ENCODE assay signal across 15 cellular contexts in the genomic region with DNA sequence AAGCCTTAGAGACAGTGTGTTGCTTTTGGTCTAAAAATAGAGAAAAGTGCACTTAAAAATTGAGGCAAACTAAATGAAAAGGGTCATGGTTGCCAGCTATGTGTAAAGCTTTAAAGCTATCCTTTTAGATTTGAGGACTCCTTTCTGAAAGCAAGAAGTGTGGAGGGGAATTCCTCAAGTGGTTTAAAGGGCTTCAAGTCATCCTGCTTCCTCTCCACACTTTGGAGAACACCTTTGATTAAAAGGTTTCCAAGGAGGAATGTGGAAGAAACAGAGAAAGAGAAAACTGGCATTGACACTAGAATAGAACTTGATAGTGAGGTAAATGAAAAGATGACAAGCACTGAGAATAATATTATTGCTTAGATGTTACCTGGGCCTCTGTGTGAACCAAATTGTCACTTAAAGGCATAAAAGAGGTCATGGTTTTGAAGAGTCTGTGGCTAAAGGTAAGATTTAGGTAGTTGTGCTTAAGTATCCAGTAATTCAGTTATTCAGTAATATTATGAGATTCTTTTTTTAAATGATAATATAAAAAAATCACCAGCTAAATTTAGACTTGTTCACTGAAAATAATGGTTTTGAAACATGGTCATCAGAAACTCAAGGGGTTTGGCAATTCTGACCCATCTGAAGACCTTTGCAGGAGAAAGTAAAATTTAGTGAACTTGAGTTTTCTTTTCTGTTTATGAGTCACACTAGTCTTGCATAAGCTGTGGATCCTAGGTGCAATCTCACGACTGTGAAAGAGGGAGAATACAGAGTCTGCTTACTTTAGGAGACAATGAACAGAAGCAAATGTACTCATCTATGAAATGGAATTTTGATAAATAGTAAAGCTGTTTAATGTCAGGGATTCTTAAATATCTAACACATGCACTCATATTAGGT.
DNase-seq lines count a peak whose midpoint lies in the region; ATAC-seq, FAIRE-seq and TF ChIP-seq lines count a peak whose summit lies in the region.
"Had no signal": no experiment of that assay in that cellular context is flagged by ENCODE, and none has a peak within 500 bp of the region (broad histone marks: within the 10 kb centered on the region; RNA-seq: fewer than 3 reads in every experiment).

No MANE protein-coding gene starts in this region.

- no peak for TF ChIP-seq CTCF in GM12878 (IDR thresholded peaks at IDR 0.05 in 2 of 3, conservative IDR thresholded peaks at IDR 0.05 in 1 of 3; ENCODE audit: control insufficient read depth in 2 of 3, extremely low read depth in 1 of 3, insufficient read depth in 1 of 3, low read depth in 3 of 3, low read length in 3 of 3)

- RAD21 ChIA-PET in GM12878 (lab: Charles Lee; ENCODE audit: unreplicated experiment) = no interaction called here

- H4K8ac ChIP-seq in neuronal stem cell (ENCODE audit: low read depth, low read length) = no peak overlapping the region

- no peak overlapping the region for H3K4me3 Mint-ChIP-seq in activated naive CD4-positive, alpha-beta T cell treated with anti-CD3 and anti-CD28 coated beads, Interleukin-2, amount 10 ng/mL, durations not matched to agents 7 days and 5 days
- H3K4me3 Mint-ChIP-seq: activated T-helper 1 cell treated with anti-CD3 and anti-CD28 coated beads, Interleukin-12 subunit alpha, Interleukin-12 subunit beta, Interleukin-2, Interleukin-4 antibody, amounts not matched to agents 30 ng/mL and 10 ng/mL and 1 ng/mL, durations not matched to agents 14 hours and 24 hours and 36 hours; dendritic cell treated with granulocyte-macrophage colony-stimulating factor and Interleukin-4, amounts not matched to agents 40 ng/mL and 50 ng/mL, for 4 days had no signal

- 0% methylated on average over 1 of the region's 1 CpG for WGBS in GM12878 (ENCODE audit: insufficient coverage, insufficient replicate concordance, low lambda C conversion rate, missing lambda C conversion rate)
- WGBS in neuronal stem cell (ENCODE audit: extremely low coverage in 2 of 2, insufficient read length in 2 of 2, insufficient replicate concordance in 1 of 2), 2 donors = no CpG with 5 or more reads among the region's 1 CpG

- H3K4me3 ChIP-seq in GM12878 (no peak overlapping the region), neuronal stem cell (ENCODE audit: low read length in 2 of 2) (no peak overlapping the region)
- H3K4me3 ChIP-seq: mucosa of descending colon, skin epidermis had no signal

- H3K79me1 ChIP-seq in neuronal stem cell (ENCODE audit: low read depth, low read length) = no peaks in the 10 kb centered on the region

- H3K18ac ChIP-seq in neuronal stem cell (ENCODE audit: low read length) = no peak overlapping the region

- no peaks in the 10 kb centered on the region for H3K27me3 ChIP-seq in GM12878 (replicated peaks in 1 of 2; ENCODE audit: control insufficient read depth in 2 of 2, insufficient read depth in 2 of 2, low read length in 1 of 2)
- H3K27me3 ChIP-seq in neuronal stem cell (ENCODE audit: control insufficient read depth in 3 of 3, insufficient read depth in 3 of 3, low read depth in 1 of 3, low read length in 3 of 3) = no peaks in the 10 kb centered on the region

- intact Hi-C loops in GM12878 (cut with micrococcal nuclease; ENCODE audit: unreplicated experiment) = no loop called here

- H2AFZ ChIP-seq in GM12878 (ENCODE audit: control insufficient read depth, low read depth, low read length) = no peak overlapping the region
- no peak overlapping the region for H2AFZ ChIP-seq in neuronal stem cell (ENCODE audit: low read length)

- SMC1A ChIA-PET in GM12878 (lab: Charles Lee; ENCODE audit: uncharacterized antibody, unreplicated experiment) = interaction anchor here (1.4 kb wide), 1 partner anchor 23 kb away, joined by 3 read pairs; no protein-coding TSS in a partner anchor

- H3K4me1 ChIP-seq in GM12878 (ENCODE audit: control insufficient read depth, insufficient read depth, low read length) (no peaks in the 10 kb centered on the region; the same call in 1 of the 2 replicates), neuronal stem cell (ENCODE audit: control insufficient read depth in 2 of 2, insufficient read depth in 1 of 2, low read depth in 1 of 2, low read length in 2 of 2) (no peaks in the 10 kb centered on the region)

- no TSS peak for BruUV-seq in GM12878 (replicated peaks; lab: Mats Ljungman, UMichigan)

- POLR2A ChIA-PET in GM12878 (lab: Charles Lee) = no interaction called here

- H3K27me3 Mint-ChIP-seq in activated naive CD4-positive, alpha-beta T cell treated with anti-CD3 and anti-CD28 coated beads, Interleukin-2, amount 10 ng/mL, durations not matched to agents 7 days and 5 days = no peaks in the 10 kb centered on the region
- H3K27me3 Mint-ChIP-seq: dendritic cell treated with granulocyte-macrophage colony-stimulating factor and Interleukin-4, amounts not matched to agents 40 ng/mL and 50 ng/mL, for 4 days had no signal

- H4K20me1 ChIP-seq in GM12878 (ENCODE audit: control insufficient read depth, insufficient read depth) = no peaks in the 10 kb centered on the region

- H3K14ac ChIP-seq in neuronal stem cell (ENCODE audit: low read length) = no peak overlapping the region

- no peaks in the 10 kb centered on the region for H3K36me3 ChIP-seq in GM12878 (ENCODE audit: control insufficient read depth in 2 of 2, insufficient read depth in 2 of 2, low read length in 1 of 2)
- no peaks in the 10 kb centered on the region for H3K36me3 ChIP-seq in neuronal stem cell (replicated peaks in 1 of 2; ENCODE audit: control insufficient read depth in 2 of 2, insufficient read depth in 2 of 2, low read length in 2 of 2)

- no peak overlapping the region for H2BK12ac ChIP-seq in neuronal stem cell (ENCODE audit: low read length)

- CTCF ChIA-PET in GM12878 (lab: Yijun Ruan, JAX) = no interaction called here
- CTCF ChIA-PET in activated naive CD4-positive, alpha-beta T cell treated with anti-CD3 and anti-CD28 coated beads, Interleukin-2, amount 10 ng/mL, durations not matched to agents 7 days and 5 days (lab: Charles Lee) = no interaction called here

- ATAC-seq in GM21528 (IDR thresholded peaks at IDR 0.05; ENCODE audit: low FRiP score, unreplicated experiment) (peak; percentile 64), HG03442 (IDR thresholded peaks at IDR 0.05; ENCODE audit: unreplicated experiment) (peak; percentile 71), GM12878 (peak; percentile 92)
- ATAC-seq: mucosa of descending colon had no signal

- H3K27ac Mint-ChIP-seq in activated naive CD4-positive, alpha-beta T cell treated with anti-CD3 and anti-CD28 coated beads, Interleukin-2, amount 10 ng/mL, durations not matched to agents 7 days and 5 days = no peak overlapping the region
- H3K27ac Mint-ChIP-seq: activated T-helper 1 cell treated with anti-CD3 and anti-CD28 coated beads, Interleukin-12 subunit alpha, Interleukin-12 subunit beta, Interleukin-2, Interleukin-4 antibody, amounts not matched to agents 30 ng/mL and 10 ng/mL and 1 ng/mL, durations not matched to agents 14 hours and 24 hours and 36 hours; dendritic cell treated with granulocyte-macrophage colony-stimulating factor and Interleukin-4, amounts not matched to agents 40 ng/mL and 50 ng/mL, for 4 days had no signal

- H3K36me3 Mint-ChIP-seq in activated naive CD4-positive, alpha-beta T cell treated with anti-CD3 and anti-CD28 coated beads, Interleukin-2, amount 10 ng/mL, durations not matched to agents 7 days and 5 days = no peaks in the 10 kb centered on the region

- no peaks in the 10 kb centered on the region for H3K4me1 Mint-ChIP-seq in activated naive CD4-positive, alpha-beta T cell treated with anti-CD3 and anti-CD28 coated beads, Interleukin-2, amount 10 ng/mL, durations not matched to agents 7 days and 5 days

- H3K9ac ChIP-seq in GM12878 (ENCODE audit: control insufficient read depth, insufficient read depth, low read length) = no peak overlapping the region
- no peak overlapping the region for H3K9ac ChIP-seq in neuronal stem cell (ENCODE audit: low read depth, low read length, poor library complexity)

- no peak for TF ChIP-seq EP300 in GM12878 (IDR thresholded peaks at IDR 0.05; ENCODE audit: borderline replicate concordance in 1 of 2, control insufficient read depth in 1 of 2, low read depth in 2 of 2, low read length in 2 of 2)

- H3K4me2 ChIP-seq in GM12878 (ENCODE audit: control insufficient read depth, insufficient read depth) (0 out of 2 replicates have a peak overlapping the region, but pooled peaks have one; percentile 44), neuronal stem cell (ENCODE audit: insufficient read depth, low read length, poor library complexity, severe bottlenecking) (no peak overlapping the region)

- H3K23ac ChIP-seq in neuronal stem cell (ENCODE audit: low read depth, low read length, poor library complexity) = no peak overlapping the region

- no peaks in the 10 kb centered on the region for H3K9me3 Mint-ChIP-seq in activated naive CD4-positive, alpha-beta T cell treated with anti-CD3 and anti-CD28 coated beads, Interleukin-2, amount 10 ng/mL, durations not matched to agents 7 days and 5 days
- H3K9me3 Mint-ChIP-seq: activated T-helper 1 cell treated with anti-CD3 and anti-CD28 coated beads, Interleukin-12 subunit alpha, Interleukin-12 subunit beta, Interleukin-2, Interleukin-4 antibody, amounts not matched to agents 30 ng/mL and 10 ng/mL and 1 ng/mL, durations not matched to agents 14 hours and 24 hours and 36 hours had no signal

- peak; percentile 36 for DNase-seq in EL
- DNase-seq in GM12878 (ENCODE audit: low read depth, low spot score) = peak; percentile 12
- DNase-seq in activated naive CD4-positive, alpha-beta T cell treated with anti-CD3 and anti-CD28 coated beads, Interleukin-2, amount 10 ng/mL, durations not matched to agents 7 days and 5 days = no peak
- no peak for DNase-seq in GM19240 (ENCODE audit: insufficient read length, low spot score)
- DNase-seq in HuH-7 (ENCODE audit: low spot score) = no peak
- no peak for DNase-seq in neuronal stem cell (ENCODE audit: low spot score)
- DNase-seq: hippocampal formation; mucosa of descending colon; NCI-H146; stimulated activated CD8-positive, alpha-beta memory T cell treated with anti-CD3 and anti-CD28 coated beads, Interleukin-4, amount 100 ng/mL, for 48 hours had no signal

- H2BK15ac ChIP-seq in neuronal stem cell (ENCODE audit: low read length) = no peak overlapping the region

- TF ChIP-seq RAD21 in GM12878 (IDR thresholded peaks at IDR 0.05; ENCODE audit: insufficient read depth, low read depth, low read length) = no peak

- H2AK5ac ChIP-seq in neuronal stem cell (ENCODE audit: low read depth, low read length) = no peak overlapping the region

- no peak overlapping the region for H2BK5ac ChIP-seq in neuronal stem cell (ENCODE audit: low read length)

- no peak overlapping the region for H2BK120ac ChIP-seq in neuronal stem cell (ENCODE audit: low read depth, low read length)

- H4K91ac ChIP-seq in neuronal stem cell (ENCODE audit: low read depth, low read length, poor library complexity) = no peak overlapping the region

- H3K79me2 ChIP-seq in GM12878 (ENCODE audit: control insufficient read depth, insufficient read depth, low read length) = no peaks in the 10 kb centered on the region

- H3K4ac ChIP-seq in neuronal stem cell (ENCODE audit: low read length) = no peak overlapping the region

- FAIRE-seq in GM12878 (lab: Jason Lieb, UNC) = no peak

- in situ Hi-C loops in GM12878 (cut with MboI) = no loop called here

- TF ChIP-seq POLR2A in GM12878 (IDR thresholded peaks at IDR 0.05; ENCODE audit: low read depth, low read length) = no peak

- H3K9me3 ChIP-seq in GM12878 (replicated peaks; ENCODE audit: control insufficient read depth, insufficient read depth, low read length) (no peaks in the 10 kb centered on the region; the same call in 1 of the 3 replicates), neuronal stem cell (replicated peaks in 1 of 2; ENCODE audit: control insufficient read depth in 2 of 2, insufficient read depth in 1 of 2, low read depth in 1 of 2, low read length in 2 of 2) (no peaks in the 10 kb centered on the region)
- H3K9me3 ChIP-seq: mucosa of descending colon had no signal

- H3K27ac ChIP-seq in GM12878 (ENCODE audit: control insufficient read depth, insufficient read depth) (peak overlapping the region; percentile 38), neuronal stem cell (replicated peaks; ENCODE audit: low read length) (no peak overlapping the region)
- H3K27ac ChIP-seq: skin epidermis had no signal

Comparison
In these comparisons a context has a peak if more than half of its experiments do, and no peak if none do; other contexts are left out.
1. DNase-seq: peak in EL (single experiment) and GM12878 (single experiment); none in activated naive CD4-positive, alpha-beta T cell treated with anti-CD3 and anti-CD28 coated beads, Interleukin-2, amount 10 ng/mL, durations not matched to agents 7 days and 5 days (single experiment), GM19240 (single experiment), HuH-7 (single experiment) and neuronal stem cell (single experiment).
2. Peak in every context shown above with its lines, with median percentiles within 50 percentile points of each other: ATAC-seq.